ENCODE assay signal across 1 cellular context in genomic region chr16:81456523-81457325, GRCh38.
TF ChIP-seq lines count a peak whose summit lies in the region.

No MANE protein-coding gene starts in this region.

TF ChIP-seq in HepG2, 621 proteins besides CTCF, POLR2A, EP300 and RAD21 (continued from another document and continues in another):
- TF ChIP-seq ARID5B (CRISPR knock-in tag; IDR thresholded peaks at IDR 0.05) (peak; percentile 96), DNMT3B (CRISPR knock-in tag; conservative IDR thresholded peaks at IDR 0.05) (no peak), SMYD3 (CRISPR knock-in tag; IDR thresholded peaks at IDR 0.05) (no peak), MEF2D (CRISPR knock-in tag; IDR thresholded peaks at IDR 0.05) (peak; percentile 60; the same call in 1 of the 2 replicates), PHF5A (CRISPR knock-in tag; IDR thresholded peaks at IDR 0.05; ENCODE audit: low read depth, unreplicated experiment) (no peak), ZHX2 (IDR thresholded peaks at IDR 0.05; ENCODE audit: low read depth) (no peak; the same call in 1 of the 2 replicates), ZHX2 (CRISPR knock-in tag; IDR thresholded peaks at IDR 0.05; ENCODE audit: borderline replicate concordance) (no peak), ZNF567 (CRISPR knock-in tag; IDR thresholded peaks at IDR 0.05; ENCODE audit: borderline replicate concordance) (no peak), MLX (CRISPR knock-in tag; IDR thresholded peaks at IDR 0.05) (peak; percentile 84), SP5 (CRISPR knock-in tag; IDR thresholded peaks at IDR 0.05; ENCODE audit: borderline replicate concordance, low read depth) (peak; percentile 99), ZMYM3 (CRISPR knock-in tag; IDR thresholded peaks at IDR 0.05) (peak; percentile 98), ZNF362 (CRISPR knock-in tag; IDR thresholded peaks at IDR 0.05; ENCODE audit: borderline replicate concordance) (no peak), ZNF138 (CRISPR knock-in tag; IDR thresholded peaks at IDR 0.05; ENCODE audit: low read depth) (peak; percentile 86; the same call in 1 of the 2 replicates), SAFB2 (CRISPR knock-in tag; IDR thresholded peaks at IDR 0.05; ENCODE audit: borderline replicate concordance, low read depth) (no peak), ZNF777 (CRISPR knock-in tag; IDR thresholded peaks at IDR 0.05) (peak; percentile 56), ZNF274 (CRISPR knock-in tag; IDR thresholded peaks at IDR 0.05) (0 out of 2 replicates have a peak, but pooled peaks have one; percentile 68), LBX2 (CRISPR knock-in tag; IDR thresholded peaks at IDR 0.05; ENCODE audit: borderline replicate concordance) (peak; percentile 39), ZNF432 (CRISPR knock-in tag; IDR thresholded peaks at IDR 0.05; ENCODE audit: borderline replicate concordance) (0 out of 2 replicates have a peak, but pooled peaks have one; percentile 15), ZNF720 (CRISPR knock-in tag; IDR thresholded peaks at IDR 0.05) (no peak; the same call in 1 of the 2 replicates), ZMYM2 (CRISPR knock-in tag; IDR thresholded peaks at IDR 0.05) (peak; percentile 79; the same call in 1 of the 2 replicates), NR0B2 (CRISPR knock-in tag; IDR thresholded peaks at IDR 0.05) (no peak), JUND (CRISPR knock-in tag; IDR thresholded peaks at IDR 0.05) (peak; percentile 61), ZBTB43 (CRISPR knock-in tag; conservative IDR thresholded peaks at IDR 0.05) (no peak), ZBTB49 (CRISPR knock-in tag; IDR thresholded peaks at IDR 0.05; ENCODE audit: borderline replicate concordance) (peak; percentile 11; the same call in 1 of the 2 replicates), ATF6 (CRISPR knock-in tag; conservative IDR thresholded peaks at IDR 0.05) (no peak), KDM6A (CRISPR knock-in tag; IDR thresholded peaks at IDR 0.05; ENCODE audit: low read depth) (peak; percentile 87), ZNF704 (CRISPR knock-in tag; IDR thresholded peaks at IDR 0.05; ENCODE audit: borderline replicate concordance) (no peak; the same call in 1 of the 2 replicates), ZMYM4 (CRISPR knock-in tag; IDR thresholded peaks at IDR 0.05) (peak; percentile 83), KDM2A (CRISPR knock-in tag; IDR thresholded peaks at IDR 0.05; ENCODE audit: borderline replicate concordance, low read depth) (peak; percentile 72), PAF1 (CRISPR knock-in tag; IDR thresholded peaks at IDR 0.05) (no peak), ZNF513 (CRISPR knock-in tag; conservative IDR thresholded peaks at IDR 0.05) (no peak), ELF4 (CRISPR knock-in tag; IDR thresholded peaks at IDR 0.05; ENCODE audit: borderline replicate concordance) (peak; percentile 48; the same call in 1 of the 2 replicates), ZNF30 (CRISPR knock-in tag; IDR thresholded peaks at IDR 0.05) (no peak), ZNF354B (CRISPR knock-in tag; IDR thresholded peaks at IDR 0.05) (no peak)
